In the genomic region with DNA sequence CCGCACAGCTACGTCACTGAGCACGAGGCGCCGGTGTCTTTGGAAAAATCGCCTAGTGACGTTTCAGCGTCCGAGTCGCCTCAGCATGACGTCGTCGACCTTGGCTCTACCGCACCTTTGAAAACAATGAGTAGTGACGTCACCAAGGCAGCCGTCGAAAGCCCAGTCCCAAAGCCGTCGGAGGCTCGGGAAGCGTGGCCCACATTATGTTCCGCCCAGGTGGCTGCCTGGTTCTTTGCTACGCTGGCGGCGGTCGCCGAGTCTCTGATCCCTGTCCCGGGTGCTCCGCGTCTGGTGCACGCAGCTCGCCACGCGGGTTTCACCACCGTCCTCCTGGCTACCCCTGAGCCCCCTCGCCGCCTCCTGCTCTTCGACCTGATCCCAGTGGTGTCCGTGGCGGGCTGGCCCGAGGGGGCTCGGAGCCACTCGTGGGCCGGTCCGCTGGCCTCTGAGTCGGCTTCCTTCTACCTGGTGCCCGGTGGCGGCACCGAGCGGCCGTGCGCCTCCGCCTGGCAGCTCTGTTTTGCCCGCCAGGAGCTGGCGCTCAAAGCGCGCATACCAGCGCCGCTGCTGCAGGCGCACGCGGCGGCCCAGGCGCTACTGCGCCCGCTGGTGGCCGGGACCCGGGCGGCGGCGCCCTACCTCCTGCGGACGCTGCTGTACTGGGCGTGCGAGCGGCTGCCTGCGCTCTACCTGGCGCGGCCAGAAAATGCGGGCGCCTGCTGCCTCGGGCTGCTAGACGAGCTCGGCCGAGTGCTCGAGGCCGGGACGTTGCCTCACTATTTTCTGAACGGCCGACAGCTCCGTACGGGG, we compare ENCODE assay signal across 9 cellular contexts. TPM values are rescaled to one million over a fixed set of nuclear protein-coding genes. Genes with fewer than 3 reads are reported as not detected.
A peak's percentile ranks its signal among the peaks of the same experiment; 100 is the strongest.
DNase-seq lines count a peak whose midpoint lies in the region; ATAC-seq and TF ChIP-seq lines count a peak whose summit lies in the region.
"Had no signal": no experiment of that assay in that cellular context is flagged by ENCODE, and none has a peak within 500 bp of the region (broad histone marks: within the 10 kb centered on the region; RNA-seq: fewer than 3 reads in every experiment).

No MANE protein-coding gene starts in this region.

- no peaks in the 10 kb centered on the region for H3K9me3 ChIP-seq in CD4-positive, alpha-beta T cell (ENCODE audit: control insufficient read depth, low read length)

- ATAC-seq in CD4-positive, alpha-beta T cell (ENCODE audit: poor library complexity) = peak; percentile 53
- ATAC-seq in HG02642 (IDR thresholded peaks at IDR 0.05; ENCODE audit: poor library complexity, unreplicated experiment) = peak; percentile 32
- no peak for ATAC-seq in GM19467 (IDR thresholded peaks at IDR 0.05; ENCODE audit: unreplicated experiment)

- H3K27me3 ChIP-seq in CD4-positive, alpha-beta T cell (ENCODE audit: control insufficient read depth, insufficient read depth, low read length) = peaks cover 36% of the 10 kb centered on the region

- H3K27ac ChIP-seq in CD4-positive, alpha-beta T cell (ENCODE audit: low read depth, low read length) = peak overlapping the region; percentile 83
- H3K27ac ChIP-seq: KMS-11 had no signal

- TF ChIP-seq CTCF in CD4-positive, alpha-beta T cell (IDR thresholded peaks at IDR 0.05) = peak; percentile 82
- TF ChIP-seq CTCF in endothelial cell (IDR thresholded peaks at IDR 0.05; ENCODE audit: unreplicated experiment) = peak; percentile 37

- DNase-seq in CD4-positive, alpha-beta T cell = peak; percentile 61 to 88 (median 77)
- DNase-seq in NOMO-1 treated with DMSO at 0.1 percent for 48 hours (lab: John Stamatoyannopoulos, UW; ENCODE audit: unreplicated experiment) (peak; percentile 70), endothelial cell (ENCODE audit: low spot score) (peak; percentile 87), mesenteric fat pad (ENCODE audit: low spot score) (peak; percentile 95)
- peak; percentile 58 for DNase-seq in activated CD8-positive, alpha-beta memory T cell treated with anti-CD3 and anti-CD28 coated beads, Interleukin-2, amount 50 U/mL, for 1 hour (ENCODE audit: extremely low read depth)
- peak; percentile 71 for DNase-seq in stimulated activated CD8-positive, alpha-beta memory T cell treated with anti-CD3 and anti-CD28 coated beads, Interleukin-12 subunit alpha, Interleukin-12 subunit beta, amount 100 ng/mL, for 4 hours (ENCODE audit: low read depth)

- intact Hi-C loops in CD4-positive, alpha-beta T cell (cut with DNase I, micrococcal nuclease) = loop anchor here (1.0 to 10.0 kb wide), 12 partner anchors 42 to 389 kb away; partner anchors contain the start of genes CTDNEP1 (in 1 of the 2), EIF5A (in 1 of the 2), ELP5 (in 1 of the 2) and KCTD11 (in 1 of the 2)

- CTCF ChIA-PET in CD4-positive, alpha-beta T cell (lab: Charles Lee) = interaction anchor here (0.6 to 4.8 kb wide), 47 partner anchors 8 to 384 kb away, joined by 3 to 61 read pairs (median 5); partner anchors contain the start of genes CHRNB1, FXR2, MPDU1 and NEURL4

- peaks cover 31% of the 10 kb centered on the region for H3K27me3 Mint-ChIP-seq in CD4-positive, alpha-beta T cell
- peaks cover 21% of the 10 kb centered on the region for H3K27me3 Mint-ChIP-seq in endothelial cell (ENCODE audit: unreplicated experiment)

- H3K9me3 Mint-ChIP-seq in CD4-positive, alpha-beta T cell = no peaks in the 10 kb centered on the region
- no peaks in the 10 kb centered on the region for H3K9me3 Mint-ChIP-seq in endothelial cell (ENCODE audit: unreplicated experiment)

- POLR2A ChIA-PET in CD4-positive, alpha-beta T cell (lab: Charles Lee) = interaction anchor here (0.7 to 9.0 kb wide), 32 partner anchors 9 to 391 kb away, joined by 3 to 156 read pairs (median 8); partner anchors contain the start of genes ACAP1, FXR2, MPDU1 and NEURL4

- H3K4me3 Mint-ChIP-seq in CD4-positive, alpha-beta T cell = peak overlapping the region; percentile 87
- H3K4me3 Mint-ChIP-seq in endothelial cell (ENCODE audit: unreplicated experiment) = peak overlapping the region; percentile 90

- H3K27ac Mint-ChIP-seq in CD4-positive, alpha-beta T cell = peak overlapping the region; percentile 87
- H3K27ac Mint-ChIP-seq in endothelial cell (ENCODE audit: unreplicated experiment) = peak overlapping the region; percentile 30

- H3K4me1 Mint-ChIP-seq in CD4-positive, alpha-beta T cell (ENCODE audit: low read depth) = peaks cover 48% of the 10 kb centered on the region
- peaks cover 30% of the 10 kb centered on the region for H3K4me1 Mint-ChIP-seq in endothelial cell (ENCODE audit: unreplicated experiment)

- peaks cover 4% of the 10 kb centered on the region for H3K36me3 Mint-ChIP-seq in CD4-positive, alpha-beta T cell (ENCODE audit: low read depth)
- no peaks in the 10 kb centered on the region for H3K36me3 Mint-ChIP-seq in endothelial cell (ENCODE audit: low read depth, unreplicated experiment)

RNA-seq across cellular contexts. Expression of gene TMEM102, which starts 1.5 kb away (rescaled TPM):
- 1 to 10 TPM; 6.8 to 7.1 TPM for total RNA-seq in CD4-positive, alpha-beta T cell
- total RNA-seq in endothelial cell (ENCODE audit: unreplicated experiment) (6.1 TPM), mesenteric fat pad (3.2 TPM)

RNA-seq across cellular contexts. Expression of gene FGF11, which starts 2.5 kb away (rescaled TPM):
- 1 to 10 TPM; 1.5 to 1.7 TPM for total RNA-seq in CD4-positive, alpha-beta T cell
- total RNA-seq in endothelial cell (ENCODE audit: unreplicated experiment) (19.7 TPM), mesenteric fat pad (2.4 TPM)

RNA-seq across cellular contexts. Expression of gene CHRNB1, which starts 8.1 kb away (rescaled TPM):
- total RNA-seq in CD4-positive, alpha-beta T cell = 1 to 10 TPM; 1.6 to 2.2 TPM
- total RNA-seq in endothelial cell (ENCODE audit: unreplicated experiment) = 11.8 TPM
- 6.8 TPM for total RNA-seq in mesenteric fat pad

RNA-seq across cellular contexts. Expression of gene SPEM3, which starts 8.1 kb away (rescaled TPM):
- not detected for total RNA-seq in CD4-positive, alpha-beta T cell
- total RNA-seq in endothelial cell (ENCODE audit: unreplicated experiment) (not detected), mesenteric fat pad (not detected)

RNA-seq across cellular contexts. Expression of gene SPEM2, which starts 11.3 kb away (rescaled TPM):
- total RNA-seq in CD4-positive, alpha-beta T cell = not detected
- total RNA-seq in endothelial cell (ENCODE audit: unreplicated experiment) (0.15 TPM), mesenteric fat pad (not detected)
